In the genomic region with DNA sequence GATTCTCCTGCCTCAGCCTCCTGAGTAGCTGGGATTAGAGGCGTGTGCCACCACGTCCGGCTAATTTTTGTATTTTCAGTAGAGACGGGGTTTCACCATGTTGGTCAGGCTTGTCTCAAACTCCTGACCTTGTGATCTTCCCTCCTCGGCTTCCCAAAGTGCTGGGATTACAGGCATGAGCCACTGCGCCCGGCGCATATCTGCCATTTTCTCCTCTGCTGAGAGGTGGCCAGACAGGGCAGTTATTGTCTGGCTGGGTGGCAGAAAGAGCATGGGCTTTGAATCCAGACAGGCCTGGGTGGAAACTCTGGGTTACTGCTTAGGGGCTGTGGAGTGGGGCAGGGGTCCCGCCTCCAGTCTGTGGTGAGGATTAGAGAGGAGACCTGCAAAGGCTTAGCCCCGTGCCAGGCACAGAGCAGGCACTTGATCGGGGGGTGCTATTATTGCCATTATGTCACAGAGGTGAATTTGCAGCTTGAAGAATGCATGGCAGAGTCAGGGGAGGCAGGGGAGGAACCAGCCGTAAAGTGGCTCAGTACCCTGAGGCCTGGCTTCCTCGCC, we compare ENCODE assay signal across 19 cellular contexts.
DNase-seq lines count a peak whose midpoint lies in the region; ATAC-seq and TF ChIP-seq lines count a peak whose summit lies in the region.
"Had no signal": no experiment of that assay in that cellular context is flagged by ENCODE, and none has a peak within 500 bp of the region (broad histone marks: within the 10 kb centered on the region; RNA-seq: fewer than 3 reads in every experiment).

No MANE protein-coding gene starts in this region.

- TF ChIP-seq POLR2A in prostate gland (IDR thresholded peaks at IDR 0.05) = no peak

- no peak for DNase-seq in activated CD4-positive, alpha-beta T cell treated with anti-CD3 and anti-CD28 coated beads for 36 hours
- DNase-seq in activated CD4-positive, alpha-beta T cell treated with anti-CD3 and anti-CD28 coated beads, Interleukin-2, amount 50 U/mL, for 1 hour = no peak
- DNase-seq in central memory CD8-positive, alpha-beta T cell (ENCODE audit: low spot score in 2 of 2) = no peak
- no peak for DNase-seq in neural crest cell (ENCODE audit: low read depth, low spot score)
- no peak for DNase-seq in WERI-Rb-1
- no peak for DNase-seq in prostate gland (ENCODE audit: low spot score)
- no peak for DNase-seq in NCI-H345 (lab: John Stamatoyannopoulos, UW)
- DNase-seq: 8988T, DMS79 treated with DMSO at 0.1 percent for 48 hours, NCI-H1417, NCI-H187, NCI-H2107, NCI-H510A treated with DMSO at 0.1 percent for 48 hours, OCI-M1, SHP77 had no signal

- no peak overlapping the region for H3K9ac ChIP-seq in BLaER1 treated with 17β-estradiol and CSF1 and Interleukin-3, amounts not matched to agents 10 nM and 100 nM
- H3K9ac ChIP-seq: KMS-11 had no signal

- H3K27ac ChIP-seq in BLaER1 treated with 17β-estradiol and CSF1 and Interleukin-3, amounts not matched to agents 10 nM and 100 nM = no peak overlapping the region
- no peak overlapping the region for H3K27ac ChIP-seq in WERI-Rb-1
- H3K27ac ChIP-seq in prostate gland = no peak overlapping the region
- H3K27ac ChIP-seq: KMS-11 had no signal

- peaks cover 12 to 44% (median 18%) of the 10 kb centered on the region in 10 experiments; a peak in 19 of 20 replicates for H3K4me1 ChIP-seq in BLaER1 treated with 17β-estradiol and CSF1 and Interleukin-3, amounts not matched to agents 10 nM and 100 nM
- peaks cover 6% of the 10 kb centered on the region for H3K4me1 ChIP-seq in prostate gland (replicated peaks)

- no peaks in the 10 kb centered on the region for H3K36me3 ChIP-seq in BLaER1 treated with 17β-estradiol and CSF1 and Interleukin-3, amounts not matched to agents 10 nM and 100 nM
- H3K36me3 ChIP-seq in WERI-Rb-1 = no peaks in the 10 kb centered on the region
- H3K36me3 ChIP-seq in prostate gland = no peaks in the 10 kb centered on the region

- H4K20me1 ChIP-seq in BLaER1 treated with 17β-estradiol and CSF1 and Interleukin-3, amounts not matched to agents 10 nM and 100 nM = peaks cover 0 to 15% (median 0%) of the 10 kb centered on the region in 11 experiments; a peak in 4 of 22 replicates

- TF ChIP-seq CTCF in neural crest cell (conservative IDR thresholded peaks at IDR 0.05) (no peak), WERI-Rb-1 (IDR thresholded peaks at IDR 0.05; ENCODE audit: low read depth, low read length) (no peak), prostate gland (IDR thresholded peaks at IDR 0.05) (no peak)

- CTCF ChIA-PET in activated CD4-positive, alpha-beta T cell treated with anti-CD3 and anti-CD28 coated beads for 36 hours (lab: Charles Lee) = interaction anchor here (0.9 to 1.9 kb wide), 3 partner anchors 14 to 119 kb away, joined by 3 to 5 read pairs (median 3); no protein-coding TSS in a partner anchor

- 94% methylated on average over 13 of the region's 13 CpGs for WGBS in prostate gland

- H3K27me3 Mint-ChIP-seq in activated CD4-positive, alpha-beta T cell treated with anti-CD3 and anti-CD28 coated beads for 36 hours = no peaks in the 10 kb centered on the region
- H3K27me3 Mint-ChIP-seq in central memory CD8-positive, alpha-beta T cell = no peaks in the 10 kb centered on the region
- H3K27me3 Mint-ChIP-seq in neural crest cell (ENCODE audit: low read depth) = no peaks in the 10 kb centered on the region
- H3K27me3 Mint-ChIP-seq: CD4-positive, alpha-beta memory T cell had no signal

- H3K27ac Mint-ChIP-seq in activated CD4-positive, alpha-beta T cell treated with anti-CD3 and anti-CD28 coated beads for 36 hours = peak overlapping the region; percentile 18
- H3K27ac Mint-ChIP-seq in central memory CD8-positive, alpha-beta T cell (ENCODE audit: low read depth) = peak overlapping the region; percentile 41
- H3K27ac Mint-ChIP-seq in neural crest cell (ENCODE audit: unreplicated experiment) = peak overlapping the region; percentile 67
- H3K27ac Mint-ChIP-seq: B cell had no signal

- H3K4me3 ChIP-seq in BLaER1 treated with 17β-estradiol and CSF1 and Interleukin-3, amounts not matched to agents 10 nM and 100 nM = no peak overlapping the region
- H3K4me3 ChIP-seq in WERI-Rb-1 (ENCODE audit: low read depth, low read length) (no peak overlapping the region), prostate gland (no peak overlapping the region)

- intact Hi-C loops in activated CD4-positive, alpha-beta T cell treated with anti-CD3 and anti-CD28 coated beads for 36 hours (cut with DNase I, micrococcal nuclease) = loop anchor here in 1 of 2 experiments (5.0 kb wide), 1 partner anchor 143 kb away; no protein-coding TSS in a partner anchor
- intact Hi-C loops in prostate gland (cut with DNase I) = loop anchor here (10.0 kb wide), 1 partner anchor 104 kb away; no protein-coding TSS in a partner anchor

- H3K9me3 ChIP-seq in BLaER1 treated with 17β-estradiol and CSF1 and Interleukin-3, amounts not matched to agents 10 nM and 100 nM (replicated peaks in 1 of 11) = no peaks in the 10 kb centered on the region
- H3K9me3 ChIP-seq in WERI-Rb-1 (ENCODE audit: severe bottlenecking) (no peaks in the 10 kb centered on the region), prostate gland (no peaks in the 10 kb centered on the region)

- H3K27me3 ChIP-seq in BLaER1 treated with 17β-estradiol and CSF1 and Interleukin-3, amounts not matched to agents 10 nM and 100 nM = no peaks in the 10 kb centered on the region
- H3K27me3 ChIP-seq in WERI-Rb-1 (ENCODE audit: insufficient read depth, low read depth, severe bottlenecking) (no peaks in the 10 kb centered on the region), prostate gland (replicated peaks; ENCODE audit: insufficient read depth) (no peaks in the 10 kb centered on the region)

- POLR2A ChIA-PET in activated CD4-positive, alpha-beta T cell treated with anti-CD3 and anti-CD28 coated beads for 36 hours (lab: Charles Lee) = no interaction called here

- H3K9me3 Mint-ChIP-seq in activated CD4-positive, alpha-beta T cell treated with anti-CD3 and anti-CD28 coated beads for 36 hours (ENCODE audit: low read depth) = no peaks in the 10 kb centered on the region
- H3K9me3 Mint-ChIP-seq in central memory CD8-positive, alpha-beta T cell = no peaks in the 10 kb centered on the region
- H3K9me3 Mint-ChIP-seq in neural crest cell = no peaks in the 10 kb centered on the region
- H3K9me3 Mint-ChIP-seq: CD4-positive, alpha-beta memory T cell had no signal

- no peak overlapping the region for H3K4me3 Mint-ChIP-seq in activated CD4-positive, alpha-beta T cell treated with anti-CD3 and anti-CD28 coated beads for 36 hours
- H3K4me3 Mint-ChIP-seq in central memory CD8-positive, alpha-beta T cell = no peak overlapping the region
- no peak overlapping the region for H3K4me3 Mint-ChIP-seq in neural crest cell
- H3K4me3 Mint-ChIP-seq: B cell; CD4-positive, alpha-beta memory T cell had no signal

- H3K4me1 Mint-ChIP-seq in activated CD4-positive, alpha-beta T cell treated with anti-CD3 and anti-CD28 coated beads for 36 hours = peaks cover 48% of the 10 kb centered on the region
- no peaks in the 10 kb centered on the region for H3K4me1 Mint-ChIP-seq in central memory CD8-positive, alpha-beta T cell
- peaks cover 19% of the 10 kb centered on the region for H3K4me1 Mint-ChIP-seq in neural crest cell
- H3K4me1 Mint-ChIP-seq: B cell had no signal

- H3K36me3 Mint-ChIP-seq in activated CD4-positive, alpha-beta T cell treated with anti-CD3 and anti-CD28 coated beads for 36 hours (ENCODE audit: low read depth) = peaks cover 11% of the 10 kb centered on the region
- H3K36me3 Mint-ChIP-seq in central memory CD8-positive, alpha-beta T cell (ENCODE audit: insufficient read depth) = peaks cover 2% of the 10 kb centered on the region
- no peaks in the 10 kb centered on the region for H3K36me3 Mint-ChIP-seq in neural crest cell (ENCODE audit: low read depth)

- H3K4me2 ChIP-seq in BLaER1 treated with 17β-estradiol and CSF1 and Interleukin-3, amounts not matched to agents 10 nM and 100 nM = peak overlapping the region in 10 of 11 experiments; percentile 11 to 65 (median 42); a peak in 15 of 22 replicates
- H3K4me2 ChIP-seq: KMS-11 had no signal

- ATAC-seq in activated CD4-positive, alpha-beta T cell treated with anti-CD3 and anti-CD28 coated beads for 36 hours = no peak
- ATAC-seq in central memory CD8-positive, alpha-beta T cell (replicated peaks; ENCODE audit: extremely low read depth, poor library complexity, severe bottlenecking) = no peak
